In the genomic region with DNA sequence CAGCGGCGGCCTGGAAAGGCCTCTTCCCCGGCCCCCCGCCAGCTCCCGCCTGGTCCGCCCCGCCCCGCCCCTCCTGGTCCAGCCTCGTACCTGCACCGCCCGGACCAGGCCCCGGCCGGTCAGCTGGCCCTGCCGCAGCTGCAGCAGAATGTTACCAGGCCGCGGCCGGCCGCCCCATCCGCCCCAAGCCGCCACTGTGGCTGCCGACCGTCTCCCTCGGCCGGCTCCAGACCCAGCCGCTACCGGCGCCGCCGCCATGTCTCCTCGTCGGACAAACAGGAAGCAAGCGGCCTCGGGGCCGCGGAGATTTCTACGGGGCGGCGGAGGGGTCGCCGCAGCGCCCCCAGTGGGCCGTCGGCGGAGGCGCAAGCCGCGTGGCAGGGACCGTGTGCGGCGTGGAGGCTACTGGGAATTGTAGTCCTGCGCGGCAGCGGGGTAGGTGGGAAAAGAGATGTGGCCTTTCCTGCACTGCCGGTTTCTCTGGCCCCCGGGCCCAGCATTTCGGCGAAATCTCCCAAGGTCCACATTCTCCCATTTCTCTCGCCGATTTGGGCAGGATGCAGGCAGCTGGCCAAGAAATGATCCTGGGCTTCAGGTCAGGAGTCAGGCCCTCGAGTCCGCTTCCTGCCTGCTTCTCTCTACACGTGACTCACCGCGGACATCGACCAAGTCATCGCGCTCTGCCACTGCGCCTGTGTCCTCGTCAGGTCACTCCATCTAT, we compare ENCODE assay signal across 8 cellular contexts. TPM values are rescaled to one million over a fixed set of nuclear protein-coding genes. Genes with fewer than 3 reads are reported as not detected.
A peak's percentile ranks its signal among the peaks of the same experiment; 100 is the strongest.
DNase-seq lines count a peak whose midpoint lies in the region; ATAC-seq and TF ChIP-seq lines count a peak whose summit lies in the region.

Gene TRPC4AP, minus strand, starts transcription at position 284 of the 721 bp plus-strand sequence. Its CDS starts 26 bp downstream, at position 258.

- H3K27me3 Mint-ChIP-seq in activated naive CD8-positive, alpha-beta T cell treated with anti-CD3 and anti-CD28 coated beads for 36 hours: no peaks in the 10 kb centered on the region

- H3K27ac Mint-ChIP-seq in activated naive CD8-positive, alpha-beta T cell treated with anti-CD3 and anti-CD28 coated beads for 36 hours: peak within 1 kb of the TSS; percentile 98

- H3K4me1 Mint-ChIP-seq in activated naive CD8-positive, alpha-beta T cell treated with anti-CD3 and anti-CD28 coated beads for 36 hours: peaks cover 41% of the 10 kb centered on the region

- ATAC-seq in Right ventricle myocardium inferior: peak; percentile 97

- H3K4me2 ChIP-seq in parathyroid adenoma (ENCODE audit: low read length): peak within 1 kb of the TSS; percentile 78

- H3K4me3 Mint-ChIP-seq in activated naive CD8-positive, alpha-beta T cell treated with anti-CD3 and anti-CD28 coated beads for 36 hours: peak within 1 kb of the TSS; percentile 91

- H2AFZ ChIP-seq in parathyroid adenoma: peak within 1 kb of the TSS; percentile 83

- peak within 1 kb of the TSS; percentile 93 for H3K9ac ChIP-seq in parathyroid adenoma

- peak; percentile 59 for DNase-seq in HFF-Myc (ENCODE audit: extremely low read depth, low read depth)
- peak; percentile 85 for DNase-seq in MV-4-11 (lab: John Stamatoyannopoulos, UW)
- DNase-seq in SKM-1 treated with dmso at 0.1 percent for 144 hours (lab: John Stamatoyannopoulos, UW; ENCODE audit: unreplicated experiment): peak; percentile 76
- DNase-seq in activated naive CD8-positive, alpha-beta T cell treated with anti-CD3 and anti-CD28 coated beads for 36 hours: peak; percentile 91
- DNase-seq in Right ventricle myocardium inferior (ENCODE audit: missing footprints): peak; percentile 98
- DNase-seq in tibial nerve (ENCODE audit: low spot score in 2 of 2): peak; percentile 76 to 80

- TF ChIP-seq POLR2A in GM10847 (IDR thresholded peaks at IDR 0.05; ENCODE audit: extremely low read depth, insufficient read length) (peak; percentile 79), tibial nerve (IDR thresholded peaks at IDR 0.05) (peak; percentile 81)

- H3K4me3 ChIP-seq in HFF-Myc (replicated peaks; ENCODE audit: low read depth, low read length) (peak within 1 kb of the TSS; percentile 71), parathyroid adenoma (ENCODE audit: low read depth, low read length) (peak within 1 kb of the TSS; percentile 90), tibial nerve (peak within 1 kb of the TSS; percentile 63 to 97 (median 76))

- H3K9me3 ChIP-seq in parathyroid adenoma (ENCODE audit: control insufficient read depth, low read length): no peaks in the 10 kb centered on the region
- H3K9me3 ChIP-seq in tibial nerve: no peaks in the 10 kb centered on the region

- intact Hi-C loops in Right ventricle myocardium inferior (cut with DNase I): loop anchor here (5.0 kb wide), 3 partner anchors 40 to 220 kb away; partner anchors contain the start of gene GGT7

- H3K4me1 ChIP-seq in parathyroid adenoma (peaks cover 11% of the 10 kb centered on the region), tibial nerve (peaks cover 0 to 52% (median 16%) of the 10 kb centered on the region in 4 donors)

- peak; percentile 98 for TF ChIP-seq CTCF in HFF-Myc (IDR thresholded peaks at IDR 0.05; ENCODE audit: low read depth, low read length, missing control alignments)
- TF ChIP-seq CTCF in parathyroid adenoma (IDR thresholded peaks at IDR 0.05): peak; percentile 98
- peak; percentile 97 to 99 (median 99) for TF ChIP-seq CTCF in tibial nerve (IDR thresholded peaks at IDR 0.05)

- H3K79me2 ChIP-seq in parathyroid adenoma: peaks cover 29% of the 10 kb centered on the region

- H3K36me3 ChIP-seq in parathyroid adenoma (ENCODE audit: control insufficient read depth, insufficient read depth, low read length) (no peaks in the 10 kb centered on the region), tibial nerve (peaks cover 0 to 13% (median 0%) of the 10 kb centered on the region in 3 donors)

- no peaks in the 10 kb centered on the region for H3K27me3 ChIP-seq in parathyroid adenoma (ENCODE audit: control insufficient read depth, insufficient read depth, low read length)
- H3K27me3 ChIP-seq in tibial nerve: no peaks in the 10 kb centered on the region

- H3K36me3 Mint-ChIP-seq in activated naive CD8-positive, alpha-beta T cell treated with anti-CD3 and anti-CD28 coated beads for 36 hours: peaks cover 13% of the 10 kb centered on the region

- WGBS in tibial nerve, 2 donors: 2 to 7% methylated on average over 21 to 40 of the region's 69 CpGs

- TF ChIP-seq EP300 in tibial nerve (IDR thresholded peaks at IDR 0.05): peak; percentile 20 to 94

- no peaks in the 10 kb centered on the region for H3K9me3 Mint-ChIP-seq in activated naive CD8-positive, alpha-beta T cell treated with anti-CD3 and anti-CD28 coated beads for 36 hours

- H3K27ac ChIP-seq in parathyroid adenoma (peak within 1 kb of the TSS; percentile 90), tibial nerve (peak within 1 kb of the TSS; percentile 88 to 93 (median 92))

RNA-seq across cellular contexts. Expression of gene TRPC4AP, which starts in this region (rescaled TPM):
- total RNA-seq in activated naive CD8-positive, alpha-beta T cell treated with anti-CD3 and anti-CD28 coated beads for 36 hours: 10 to 100 TPM; 39.6 to 43.1 TPM
- 35.3 TPM for total RNA-seq in Right ventricle myocardium inferior
- total RNA-seq in tibial nerve: 100 to 1,000 TPM in 1 of 4 donors, 10 to 100 TPM in 3; 63.4 to 101 (median 76.4) TPM

Comparison
In these comparisons a context has a peak if more than half of its experiments do, and no peak if none do; other contexts are left out.
1. Peak in every context shown above with its lines: DNase-seq, ATAC-seq, H3K4me3 ChIP-seq and H3K27ac ChIP-seq.